1 cellular context compared by ENCODE assay signal in the genomic region with DNA sequence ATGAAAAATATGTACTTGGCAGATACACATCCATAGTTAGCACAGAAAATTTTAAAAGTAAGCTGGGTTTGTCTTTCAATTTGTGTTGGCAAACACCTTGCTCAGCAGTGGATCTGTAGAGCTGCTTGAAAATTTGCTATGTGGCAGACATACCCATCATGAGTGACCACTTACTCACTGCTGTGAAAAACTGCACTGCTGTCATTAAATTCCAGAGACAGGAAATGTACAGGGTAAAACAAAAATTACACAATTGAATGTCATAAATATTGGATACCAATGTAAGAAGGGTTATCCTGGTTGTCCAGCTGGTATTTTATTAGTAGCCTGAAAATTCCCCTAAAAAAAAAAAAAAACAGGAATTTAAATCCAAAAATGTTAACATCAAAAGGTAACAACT.
TF ChIP-seq lines count a peak whose summit lies in the region.

No MANE protein-coding gene starts in this region.

TF ChIP-seq in GM12878, 131 proteins besides CTCF, POLR2A, EP300 and RAD21:
- TF ChIP-seq, protein P1, sequence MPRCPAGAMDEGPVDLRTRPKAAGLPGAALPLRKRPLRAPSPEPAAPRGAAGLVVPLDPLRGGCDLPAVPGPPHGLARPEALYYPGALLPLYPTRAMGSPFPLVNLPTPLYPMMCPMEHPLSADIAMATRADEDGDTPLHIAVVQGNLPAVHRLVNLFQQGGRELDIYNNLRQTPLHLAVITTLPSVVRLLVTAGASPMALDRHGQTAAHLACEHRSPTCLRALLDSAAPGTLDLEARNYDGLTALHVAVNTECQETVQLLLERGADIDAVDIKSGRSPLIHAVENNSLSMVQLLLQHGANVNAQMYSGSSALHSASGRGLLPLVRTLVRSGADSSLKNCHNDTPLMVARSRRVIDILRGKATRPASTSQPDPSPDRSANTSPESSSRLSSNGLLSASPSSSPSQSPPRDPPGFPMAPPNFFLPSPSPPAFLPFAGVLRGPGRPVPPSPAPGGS (IDR thresholded peaks at IDR 0.05; ENCODE audit: borderline replicate concordance, insufficient read depth, low read depth, low read length, poor library complexity, severe bottlenecking), result peak; percentile 69
- TF ChIP-seq POLR2AphosphoS5 (IDR thresholded peaks at IDR 0.05; ENCODE audit: low read length) (no peak), ZNF24 (IDR thresholded peaks at IDR 0.05) (no peak), CREB1 (IDR thresholded peaks at IDR 0.05; ENCODE audit: low read depth) (no peak), NBN (IDR thresholded peaks at IDR 0.05) (no peak), NR2C1 (IDR thresholded peaks at IDR 0.05) (no peak), MTA3 (IDR thresholded peaks at IDR 0.05; ENCODE audit: borderline replicate concordance, low read length) (no peak), RAD51 (IDR thresholded peaks at IDR 0.05) (no peak)
- TF ChIP-seq, protein P2, sequence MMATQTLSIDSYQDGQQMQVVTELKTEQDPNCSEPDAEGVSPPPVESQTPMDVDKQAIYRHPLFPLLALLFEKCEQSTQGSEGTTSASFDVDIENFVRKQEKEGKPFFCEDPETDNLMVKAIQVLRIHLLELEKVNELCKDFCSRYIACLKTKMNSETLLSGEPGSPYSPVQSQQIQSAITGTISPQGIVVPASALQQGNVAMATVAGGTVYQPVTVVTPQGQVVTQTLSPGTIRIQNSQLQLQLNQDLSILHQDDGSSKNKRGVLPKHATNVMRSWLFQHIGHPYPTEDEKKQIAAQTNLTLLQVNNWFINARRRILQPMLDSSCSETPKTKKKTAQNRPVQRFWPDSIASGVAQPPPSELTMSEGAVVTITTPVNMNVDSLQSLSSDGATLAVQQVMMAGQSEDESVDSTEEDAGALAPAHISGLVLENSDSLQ (IDR thresholded peaks at IDR 0.05), result no peak
